In genomic region chr15:63292241-63292640, GRCh38 we compare ENCODE assay signal across 29 cellular contexts. TPM values are rescaled to one million over a fixed set of nuclear protein-coding genes. Genes with fewer than 3 reads are reported as not detected.
A peak's percentile ranks its signal among the peaks of the same experiment; 100 is the strongest.
DNase-seq lines count a peak whose midpoint lies in the region; ATAC-seq and TF ChIP-seq lines count a peak whose summit lies in the region.
"Had no signal": no experiment of that assay in that cellular context is flagged by ENCODE, and none has a peak within 500 bp of the region (broad histone marks: within the 10 kb centered on the region; RNA-seq: fewer than 3 reads in every experiment).

No MANE protein-coding gene starts in this region.

- no peak overlapping the region for H3K4me3 Mint-ChIP-seq in activated T-helper 17 cell treated with anti-CD3 and anti-CD28 coated beads, Interleukin-2, amount 50 U/mL, for 72 hours
- H3K4me3 Mint-ChIP-seq: activated CD4-positive, alpha-beta T cell treated with anti-CD3 and anti-CD28 coated beads, Interleukin-2, amount 10 ng/mL, durations not matched to agents 7 days and 5 days; activated naive CD8-positive, alpha-beta T cell; CD8-positive, alpha-beta T cell; dendritic cell treated with granulocyte-macrophage colony-stimulating factor and Interleukin-4, amounts not matched to agents 40 ng/mL and 50 ng/mL, for 4 days; endodermal cell; natural killer cell treated with Interleukin-12 subunit alpha and Interleukin-12 subunit beta and Interleukin-15 and Interleukin-18, amount 100 ng/mL, for 72 hours had no signal

- TF ChIP-seq EP300 in esophagus muscularis mucosa (IDR thresholded peaks at IDR 0.05): no peak

- H3K9ac ChIP-seq in skeletal muscle satellite cell (ENCODE audit: low read depth, low read length): peak overlapping the region; percentile 68
- H3K9ac ChIP-seq: KMS-11 had no signal

- no peak for ATAC-seq in activated T-helper 17 cell treated with anti-CD3 and anti-CD28 coated beads, Interleukin-2, amount 50 U/mL, for 72 hours (replicated peaks)
- no peak for ATAC-seq in HG03460 (IDR thresholded peaks at IDR 0.05; ENCODE audit: unreplicated experiment)
- ATAC-seq: CD8-positive, alpha-beta T cell; gastrocnemius medialis; natural killer cell treated with Interleukin-12 subunit alpha and Interleukin-12 subunit beta and Interleukin-15 and Interleukin-18, amount 100 ng/mL, for 72 hours; stimulated activated naive CD8-positive, alpha-beta T cell treated with anti-CD3 and anti-CD28 coated beads, Interleukin-15, Interleukin-2, amounts not matched to agents 100 U/mL and 50 U/mL, for 24 hours had no signal

- H3K4me3 ChIP-seq in ACC112 (ENCODE audit: low read depth, low read length): no peak overlapping the region
- H3K4me3 ChIP-seq in skeletal muscle satellite cell (ENCODE audit: low read length): peak overlapping the region; percentile 28
- no peak overlapping the region for H3K4me3 ChIP-seq in esophagus muscularis mucosa
- H3K4me3 ChIP-seq: gastrocnemius medialis, lower lobe of right lung, skin epidermis had no signal

- no peak overlapping the region for H2AFZ ChIP-seq in ACC112 (ENCODE audit: low read length, unreplicated experiment)

- no peaks in the 10 kb centered on the region for H3K9me3 ChIP-seq in skeletal muscle satellite cell (replicated peaks; ENCODE audit: low read length)
- no peaks in the 10 kb centered on the region for H3K9me3 ChIP-seq in esophagus muscularis mucosa
- H3K9me3 ChIP-seq: BE2C, gastrocnemius medialis, lower lobe of right lung had no signal

- H3K4me1 ChIP-seq in ACC112 (ENCODE audit: control insufficient read depth, insufficient read depth, low read length, unreplicated experiment) (peaks cover 30% of the 10 kb centered on the region), skeletal muscle satellite cell (ENCODE audit: control insufficient read depth, insufficient read depth, low read length) (peaks cover 33% of the 10 kb centered on the region), esophagus muscularis mucosa (peaks cover 9 to 13% (median 10%) of the 10 kb centered on the region in 4 donors)
- H3K4me1 ChIP-seq: BE2C had no signal

- TF ChIP-seq POLR2A in erythroblast (IDR thresholded peaks at IDR 0.05; ENCODE audit: low read length): no peak
- TF ChIP-seq POLR2A in esophagus muscularis mucosa (IDR thresholded peaks at IDR 0.05; ENCODE audit: low read depth): no peak

- H3K36me3 ChIP-seq in ACC112 (ENCODE audit: insufficient read depth, low read length) (peaks cover 7% of the 10 kb centered on the region), skeletal muscle satellite cell (ENCODE audit: insufficient read depth, low read length) (peaks cover 21% of the 10 kb centered on the region), esophagus muscularis mucosa (peaks cover 1 to 46% (median 13%) of the 10 kb centered on the region in 4 donors)
- H3K36me3 ChIP-seq: BE2C, gastrocnemius medialis had no signal

- TF ChIP-seq CTCF in esophagus muscularis mucosa (IDR thresholded peaks at IDR 0.05): no peak

- H3K27me3 ChIP-seq in ACC112 (ENCODE audit: insufficient read depth, low read length) (no peaks in the 10 kb centered on the region), skeletal muscle satellite cell (ENCODE audit: control insufficient read depth, insufficient read depth, low read length) (no peaks in the 10 kb centered on the region), esophagus muscularis mucosa (no peaks in the 10 kb centered on the region)
- H3K27me3 ChIP-seq: BE2C, gastrocnemius medialis had no signal

- no peaks in the 10 kb centered on the region for H3K79me2 ChIP-seq in ACC112 (ENCODE audit: control insufficient read depth, insufficient read depth, low read length, unreplicated experiment)

- peak overlapping the region; percentile 44 for H3K4me2 ChIP-seq in skeletal muscle satellite cell (ENCODE audit: low read length)
- H3K4me2 ChIP-seq: KMS-11 had no signal

- H3K4me1 Mint-ChIP-seq in activated T-helper 17 cell treated with anti-CD3 and anti-CD28 coated beads, Interleukin-2, amount 50 U/mL, for 72 hours: peaks cover 15% of the 10 kb centered on the region
- H3K4me1 Mint-ChIP-seq: endodermal cell had no signal

- H3K27ac ChIP-seq in ACC112 (ENCODE audit: low read depth, low read length): peak overlapping the region; percentile 93
- no peak overlapping the region for H3K27ac ChIP-seq in esophagus muscularis mucosa (replicated peaks in 1 of 4)
- H3K27ac ChIP-seq: HL-60, KMS-11, lower lobe of right lung had no signal

- intact Hi-C loops in esophagus muscularis mucosa (cut with DNase I): no loop called here

- DNase-seq in erythroblast (lab: John Stamatoyannopoulos, UW) (peak; percentile 9 to 39), islet precursor cell (no peak), NCI-H774 (lab: John Stamatoyannopoulos, UW) (no peak), esophagus muscularis mucosa (ENCODE audit: extremely low spot score) (no peak)
- DNase-seq: activated CD4-positive, alpha-beta T cell treated with anti-CD3 and anti-CD28 coated beads, Interleukin-2, amount 10 ng/mL, durations not matched to agents 7 days and 5 days; activated effector memory CD4-positive, alpha-beta T cell treated with anti-CD3 and anti-CD28 coated beads, Interleukin-2, amount 50 U/mL, for 16 hours; BE2C; caudate nucleus; CD8-positive, alpha-beta T cell; endodermal cell; gastrocnemius medialis; lower lobe of right lung; NCI-H1436 treated with DMSO at 0.1 percent for 48 hours; NCI-H2081 treated with DMSO at 0.1 percent for 48 hours; NCI-H2227 treated with DMSO at 0.1 percent for 48 hours; NCI-H526 treated with DMSO at 0.1 percent for 48 hours; SHP77; stimulated activated naive CD8-positive, alpha-beta T cell treated with anti-CD3 and anti-CD28 coated beads, Interleukin-15, Interleukin-2, amounts not matched to agents 100 U/mL and 50 U/mL, for 24 hours; T-helper 9 cell had no signal

- peak overlapping the region; percentile 30 for H3K27ac Mint-ChIP-seq in activated T-helper 17 cell treated with anti-CD3 and anti-CD28 coated beads, Interleukin-2, amount 50 U/mL, for 72 hours
- H3K27ac Mint-ChIP-seq: activated CD4-positive, alpha-beta T cell treated with anti-CD3 and anti-CD28 coated beads, Interleukin-2, amount 10 ng/mL, durations not matched to agents 7 days and 5 days; activated naive CD8-positive, alpha-beta T cell; CD8-positive, alpha-beta T cell; dendritic cell treated with granulocyte-macrophage colony-stimulating factor and Interleukin-4, amounts not matched to agents 40 ng/mL and 50 ng/mL, for 4 days; endodermal cell had no signal

- no peaks in the 10 kb centered on the region for H3K9me3 Mint-ChIP-seq in activated T-helper 17 cell treated with anti-CD3 and anti-CD28 coated beads, Interleukin-2, amount 50 U/mL, for 72 hours
- H3K9me3 Mint-ChIP-seq: activated CD4-positive, alpha-beta T cell treated with anti-CD3 and anti-CD28 coated beads, Interleukin-2, amount 10 ng/mL, durations not matched to agents 7 days and 5 days; CD8-positive, alpha-beta T cell; dendritic cell treated with granulocyte-macrophage colony-stimulating factor and Interleukin-4, amounts not matched to agents 40 ng/mL and 50 ng/mL, for 4 days; endodermal cell; natural killer cell treated with Interleukin-12 subunit alpha and Interleukin-12 subunit beta and Interleukin-15 and Interleukin-18, amount 100 ng/mL, for 72 hours had no signal

- H3K36me3 Mint-ChIP-seq in activated T-helper 17 cell treated with anti-CD3 and anti-CD28 coated beads, Interleukin-2, amount 50 U/mL, for 72 hours (ENCODE audit: low read depth): peaks cover 1% of the 10 kb centered on the region

- H3K27me3 Mint-ChIP-seq in activated T-helper 17 cell treated with anti-CD3 and anti-CD28 coated beads, Interleukin-2, amount 50 U/mL, for 72 hours: no peaks in the 10 kb centered on the region
- H3K27me3 Mint-ChIP-seq: activated CD4-positive, alpha-beta T cell treated with anti-CD3 and anti-CD28 coated beads, Interleukin-2, amount 10 ng/mL, durations not matched to agents 7 days and 5 days; activated naive CD8-positive, alpha-beta T cell; dendritic cell treated with granulocyte-macrophage colony-stimulating factor and Interleukin-4, amounts not matched to agents 40 ng/mL and 50 ng/mL, for 4 days; natural killer cell treated with Interleukin-12 subunit alpha and Interleukin-12 subunit beta and Interleukin-15 and Interleukin-18, amount 100 ng/mL, for 72 hours had no signal

- WGBS in esophagus muscularis mucosa: 95% methylated on average over 3 of the region's 3 CpGs

RNA-seq across cellular contexts. Expression of gene APH1B, which starts 14.8 kb away (rescaled TPM):
- total RNA-seq in activated T-helper 17 cell treated with anti-CD3 and anti-CD28 coated beads, Interleukin-2, amount 50 U/mL, for 72 hours: 1 to 10 TPM; 7.8 to 8.7 TPM
- total RNA-seq in skeletal muscle satellite cell (2012; rRNA removed): 9.4 and 16.0 TPM in 2 replicates
- 1 to 10 TPM; 7.5 to 9.4 (median 8.9) TPM for total RNA-seq in esophagus muscularis mucosa

Comparison
In these comparisons a context has a peak if more than half of its experiments do, and no peak if none do; other contexts are left out.
1. DNase-seq: peak in erythroblast (2 of 2); none in islet precursor cell (single experiment), NCI-H774 (single experiment) and esophagus muscularis mucosa (single experiment).